Comparison of ENCODE assay signal across 2 cellular contexts in the genomic region with DNA sequence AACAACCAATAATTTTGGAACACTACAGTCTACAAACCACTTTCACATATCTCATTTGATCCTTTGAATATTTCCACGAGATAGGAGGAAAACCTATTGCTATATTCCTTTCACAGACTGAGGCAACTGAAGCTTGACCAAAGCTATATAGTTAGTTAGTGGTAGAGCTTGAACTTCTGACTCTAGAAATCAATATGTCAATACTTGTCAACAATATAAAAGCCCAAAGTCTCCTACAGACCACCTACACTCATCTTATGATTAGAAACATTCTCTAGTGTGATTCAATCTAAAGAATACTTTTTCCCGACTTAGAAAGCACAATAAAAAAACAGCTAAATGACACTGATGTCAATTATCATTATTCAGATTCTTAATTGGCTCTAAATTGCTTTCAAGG.
A peak's percentile ranks its signal among the peaks of the same experiment; 100 is the strongest.
TF ChIP-seq lines count a peak whose summit lies in the region.

No MANE protein-coding gene starts in this region.

TF ChIP-seq in HepG2, 621 proteins besides CTCF, POLR2A, EP300 and RAD21 (continued from another document):
- TF ChIP-seq, protein P1, sequence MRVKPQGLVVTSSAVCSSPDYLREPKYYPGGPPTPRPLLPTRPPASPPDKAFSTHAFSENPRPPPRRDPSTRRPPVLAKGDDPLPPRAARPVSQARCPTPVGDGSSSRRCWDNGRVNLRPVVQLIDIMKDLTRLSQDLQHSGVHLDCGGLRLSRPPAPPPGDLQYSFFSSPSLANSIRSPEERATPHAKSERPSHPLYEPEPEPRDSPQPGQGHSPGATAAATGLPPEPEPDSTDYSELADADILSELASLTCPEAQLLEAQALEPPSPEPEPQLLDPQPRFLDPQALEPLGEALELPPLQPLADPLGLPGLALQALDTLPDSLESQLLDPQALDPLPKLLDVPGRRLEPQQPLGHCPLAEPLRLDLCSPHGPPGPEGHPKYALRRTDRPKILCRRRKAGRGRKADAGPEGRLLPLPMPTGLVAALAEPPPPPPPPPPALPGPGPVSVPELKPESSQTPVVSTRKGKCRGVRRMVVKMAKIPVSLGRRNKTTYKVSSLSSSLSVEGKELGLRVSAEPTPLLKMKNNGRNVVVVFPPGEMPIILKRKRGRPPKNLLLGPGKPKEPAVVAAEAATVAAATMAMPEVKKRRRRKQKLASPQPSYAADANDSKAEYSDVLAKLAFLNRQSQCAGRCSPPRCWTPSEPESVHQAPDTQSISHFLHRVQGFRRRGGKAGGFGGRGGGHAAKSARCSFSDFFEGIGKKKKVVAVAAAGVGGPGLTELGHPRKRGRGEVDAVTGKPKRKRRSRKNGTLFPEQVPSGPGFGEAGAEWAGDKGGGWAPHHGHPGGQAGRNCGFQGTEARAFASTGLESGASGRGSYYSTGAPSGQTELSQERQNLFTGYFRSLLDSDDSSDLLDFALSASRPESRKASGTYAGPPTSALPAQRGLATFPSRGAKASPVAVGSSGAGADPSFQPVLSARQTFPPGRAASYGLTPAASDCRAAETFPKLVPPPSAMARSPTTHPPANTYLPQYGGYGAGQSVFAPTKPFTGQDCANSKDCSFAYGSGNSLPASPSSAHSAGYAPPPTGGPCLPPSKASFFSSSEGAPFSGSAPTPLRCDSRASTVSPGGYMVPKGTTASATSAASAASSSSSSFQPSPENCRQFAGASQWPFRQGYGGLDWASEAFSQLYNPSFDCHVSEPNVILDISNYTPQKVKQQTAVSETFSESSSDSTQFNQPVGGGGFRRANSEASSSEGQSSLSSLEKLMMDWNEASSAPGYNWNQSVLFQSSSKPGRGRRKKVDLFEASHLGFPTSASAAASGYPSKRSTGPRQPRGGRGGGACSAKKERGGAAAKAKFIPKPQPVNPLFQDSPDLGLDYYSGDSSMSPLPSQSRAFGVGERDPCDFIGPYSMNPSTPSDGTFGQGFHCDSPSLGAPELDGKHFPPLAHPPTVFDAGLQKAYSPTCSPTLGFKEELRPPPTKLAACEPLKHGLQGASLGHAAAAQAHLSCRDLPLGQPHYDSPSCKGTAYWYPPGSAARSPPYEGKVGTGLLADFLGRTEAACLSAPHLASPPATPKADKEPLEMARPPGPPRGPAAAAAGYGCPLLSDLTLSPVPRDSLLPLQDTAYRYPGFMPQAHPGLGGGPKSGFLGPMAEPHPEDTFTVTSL (CRISPR knock-in tag; IDR thresholded peaks at IDR 0.05; ENCODE audit: borderline replicate concordance): 0 out of 2 replicates have a peak, but pooled peaks have one; percentile 21
- peak; percentile 93 for TF ChIP-seq KAT2B (IDR thresholded peaks at IDR 0.05; ENCODE audit: borderline replicate concordance, low read depth, low read length)

TF ChIP-seq in H1, 55 proteins besides CTCF, POLR2A, EP300 and RAD21:
- TF ChIP-seq CTBP2 (IDR thresholded peaks at IDR 0.05; ENCODE audit: borderline replicate concordance, insufficient read depth, insufficient read length, low read length) (no peak), SP1 (IDR thresholded peaks at IDR 0.05; ENCODE audit: low read depth, low read length) (no peak), CREB1 (IDR thresholded peaks at IDR 0.05) (no peak), YY1 (IDR thresholded peaks at IDR 0.05; ENCODE audit: low read depth, low read length) (no peak), SP4 (IDR thresholded peaks at IDR 0.05; ENCODE audit: low read length) (no peak)
